Comparison of ENCODE assay signal across 8 cellular contexts in genomic region chr2:219218279-219219112, GRCh38. TPM values are rescaled to one million over a fixed set of nuclear protein-coding genes. Genes with fewer than 3 reads are reported as not detected.
DNase-seq lines count a peak whose midpoint lies in the region; ATAC-seq, FAIRE-seq and TF ChIP-seq lines count a peak whose summit lies in the region.

TSS of gene ABCB6 (minus strand) at chr2:219218958. CDS start at chr2:219218673, 285 bp downstream.

- H3K4me1 ChIP-seq in H1 (replicated peaks in 1 of 4; ENCODE audit: control insufficient read depth in 3 of 4, insufficient read depth in 4 of 4, low read length in 3 of 4): peaks cover 0 to 12% (median 6%) of the 10 kb centered on the region in 4 experiments; a peak in 3 of 7 replicates

- H3K4me3 ChIP-seq in H1 (ENCODE audit: extremely low read depth in 1 of 4, insufficient read depth in 2 of 4, low read depth in 3 of 4, low read length in 4 of 4): peak within 1 kb of the TSS; percentile 66 to 80 (median 75)

- CTCF ChIA-PET in activated CD8-positive, alpha-beta memory T cell treated with anti-CD3 and anti-CD28 coated beads, Interleukin-2, amount 10 ng/mL, durations not matched to agents 7 days and 5 days (lab: Charles Lee): interaction anchor here (1.1 to 4.7 kb wide), 12 partner anchors 11 to 77 kb away, joined by 3 to 26 read pairs (median 5); partner anchors contain the start of genes ANKZF1, ATG9A, TUBA4B and ZFAND2B
- CTCF ChIA-PET in H1 (lab: Charles Lee; ENCODE audit: partially characterized antibody): interaction anchor here (0.6 to 1.8 kb wide), 11 partner anchors 9 to 281 kb away, joined by 3 to 6 read pairs (median 3); partner anchors contain the start of gene CNPPD1

- peak; percentile 93 for TF ChIP-seq POLR2A in GM18951 (IDR thresholded peaks at IDR 0.05; ENCODE audit: extremely low read depth, insufficient read depth, insufficient read length)
- TF ChIP-seq POLR2A in H1 (IDR thresholded peaks at IDR 0.05; ENCODE audit: control extremely low read depth in 1 of 2, low read depth in 2 of 2, low read length in 2 of 2): peak in 1 of 2 experiments; percentile 93; a peak in 2 of 3 replicates

- in situ Hi-C loops in GM18951 (cut with MboI; ENCODE audit: low sequenced_read_pairs, unreplicated experiment): no loop called here

- H3K27ac Mint-ChIP-seq in activated CD8-positive, alpha-beta memory T cell treated with anti-CD3 and anti-CD28 coated beads, Interleukin-2, amount 10 ng/mL, durations not matched to agents 7 days and 5 days: peak within 1 kb of the TSS; percentile 72
- H3K27ac Mint-ChIP-seq in memory B cell: peak within 1 kb of the TSS; percentile 41

- peak within 1 kb of the TSS; percentile 76 for H3K4me3 Mint-ChIP-seq in activated CD8-positive, alpha-beta memory T cell treated with anti-CD3 and anti-CD28 coated beads, Interleukin-2, amount 10 ng/mL, durations not matched to agents 7 days and 5 days
- H3K4me3 Mint-ChIP-seq in memory B cell: peak within 1 kb of the TSS; percentile 82

- H4K20me1 ChIP-seq in H1 (replicated peaks in 1 of 2; ENCODE audit: control insufficient read depth in 1 of 2, insufficient read depth in 2 of 2, low read length in 2 of 2): peaks cover 0 to 2% of the 10 kb centered on the region in 2 experiments

- H3K36me3 ChIP-seq in H1 (ENCODE audit: control insufficient read depth in 2 of 4, insufficient read depth in 4 of 4, low read length in 3 of 4): peaks cover 12 to 43% (median 31%) of the 10 kb centered on the region in 4 experiments; a peak in 7 of 8 replicates

- H2BK120ac ChIP-seq in H1 (replicated peaks; ENCODE audit: low read depth, low read length): no peak within 1 kb of the TSS

- peak; percentile 96 for DNase-seq in AG08395 (ENCODE audit: low spot score)
- peak; percentile 88 for DNase-seq in NCI-H526 treated with DMSO at 0.1 percent for 48 hours (lab: John Stamatoyannopoulos, UW)
- peak; percentile 89 for DNase-seq in activated CD8-positive, alpha-beta memory T cell treated with anti-CD3 and anti-CD28 coated beads, Interleukin-2, amount 10 ng/mL, durations not matched to agents 7 days and 5 days
- peak in 1 of 2 experiments; percentile 92 for DNase-seq in H1 (ENCODE audit: low read depth in 1 of 2, low spot score in 2 of 2)
- DNase-seq in memory B cell (ENCODE audit: low spot score in 2 of 2): peak; percentile 79 to 84
- DNase-seq in stimulated activated CD8-positive, alpha-beta memory T cell treated with anti-CD3 and anti-CD28 coated beads, Interleukin-12 subunit alpha, Interleukin-12 subunit beta, amount 100 ng/mL, for 1 hour (ENCODE audit: low read depth): peak; percentile 73

- WGBS in H1 (ENCODE audit: extremely low coverage in 1 of 2, insufficient coverage in 1 of 2, insufficient read length in 1 of 2, insufficient replicate concordance in 2 of 2, low coverage in 1 of 2, low lambda C conversion rate in 2 of 2, missing lambda C conversion rate in 1 of 2), 2 experiments: 2% methylated on average over 65 of the region's 73 CpGs; no CpG with 5 or more reads in 1 of the 2 experiments

- H4K8ac ChIP-seq in H1 (ENCODE audit: extremely low read depth, insufficient read depth, low read length): peak within 1 kb of the TSS; percentile 95

- POLR2A ChIA-PET in H1 (lab: Charles Lee; ENCODE audit: partially characterized antibody): interaction anchor here (0.6 to 14.0 kb wide), 33 partner anchors 9 to 194 kb away, joined by 3 to 190 read pairs (median 5); partner anchors contain the start of genes ANKZF1, ATG9A, CNPPD1 and DNAJB2

- no peaks in the 10 kb centered on the region for H3K79me1 ChIP-seq in H1 (ENCODE audit: low read depth, low read length)

- H4K5ac ChIP-seq in H1 (ENCODE audit: insufficient read length, low read depth, low read length): peak within 1 kb of the TSS; percentile 96

- H3K4me2 ChIP-seq in H1 (ENCODE audit: insufficient read depth in 1 of 2, low read depth in 2 of 2, low read length in 2 of 2): peak within 1 kb of the TSS; percentile 88 to 96

- FAIRE-seq in H1 (lab: Jason Lieb, UNC): peak; percentile 13

- peak within 1 kb of the TSS; percentile 99 for H3K4ac ChIP-seq in H1 (replicated peaks; ENCODE audit: insufficient read length, low read depth, low read length)

- peak within 1 kb of the TSS; percentile 76 for H2AK5ac ChIP-seq in H1 (ENCODE audit: low read depth, low read length)

- H3K23ac ChIP-seq in H1 (ENCODE audit: insufficient read length): no peak within 1 kb of the TSS

- peak within 1 kb of the TSS; percentile 88; the same call in 1 of the 2 replicates for H2BK15ac ChIP-seq in H1 (ENCODE audit: low read length)

- peaks cover 25% of the 10 kb centered on the region for H3K4me1 Mint-ChIP-seq in activated CD8-positive, alpha-beta memory T cell treated with anti-CD3 and anti-CD28 coated beads, Interleukin-2, amount 10 ng/mL, durations not matched to agents 7 days and 5 days
- peaks cover 12% of the 10 kb centered on the region for H3K4me1 Mint-ChIP-seq in memory B cell

- TF ChIP-seq RAD21 in H1 (IDR thresholded peaks at IDR 0.05 in 1 of 2, conservative IDR thresholded peaks at IDR 0.05 in 1 of 2; ENCODE audit: low read depth in 2 of 2, low read length in 2 of 2): no peak

- ATAC-seq in HG03175 (IDR thresholded peaks at IDR 0.05; ENCODE audit: unreplicated experiment) (peak; percentile 85), memory B cell (ENCODE audit: low read depth) (peak; percentile 96)
- ATAC-seq in activated CD8-positive, alpha-beta memory T cell treated with anti-CD3 and anti-CD28 coated beads, Interleukin-2, amount 10 ng/mL, durations not matched to agents 7 days and 5 days: peak; percentile 78

- H3K18ac ChIP-seq in H1 (ENCODE audit: extremely low read depth, low read length): peak within 1 kb of the TSS; percentile 98

- no peaks in the 10 kb centered on the region for H3K9me3 ChIP-seq in H1 (ENCODE audit: insufficient read depth in 2 of 2, low read depth in 1 of 2, low read length in 1 of 2)

- peak within 1 kb of the TSS; percentile 100 for H4K91ac ChIP-seq in H1 (replicated peaks; ENCODE audit: insufficient read length, low read length)

- peak within 1 kb of the TSS; percentile 83 for H3K14ac ChIP-seq in H1 (ENCODE audit: insufficient read length)

- peak within 1 kb of the TSS; percentile 76; the same call in 1 of the 2 replicates for H3K27ac ChIP-seq in H1 (ENCODE audit: low read depth, low read length)

- H3K56ac ChIP-seq in H1 (replicated peaks; ENCODE audit: insufficient read length, low read depth, low read length): peak within 1 kb of the TSS; percentile 93

- peak within 1 kb of the TSS; percentile 74 to 93 (median 88) for H3K9ac ChIP-seq in H1 (replicated peaks in 1 of 4; ENCODE audit: extremely low read depth in 1 of 4, low read depth in 3 of 4, low read length in 3 of 4)

- H2BK12ac ChIP-seq in H1 (ENCODE audit: low read depth, low read length): peak within 1 kb of the TSS; percentile 90

- H3K27me3 Mint-ChIP-seq in activated CD8-positive, alpha-beta memory T cell treated with anti-CD3 and anti-CD28 coated beads, Interleukin-2, amount 10 ng/mL, durations not matched to agents 7 days and 5 days: no peaks in the 10 kb centered on the region
- no peaks in the 10 kb centered on the region for H3K27me3 Mint-ChIP-seq in memory B cell

- H3K9me3 Mint-ChIP-seq in activated CD8-positive, alpha-beta memory T cell treated with anti-CD3 and anti-CD28 coated beads, Interleukin-2, amount 10 ng/mL, durations not matched to agents 7 days and 5 days (ENCODE audit: low read depth): no peaks in the 10 kb centered on the region
- H3K9me3 Mint-ChIP-seq in memory B cell: no peaks in the 10 kb centered on the region

- no peak; a peak in 1 of 4 replicates for TF ChIP-seq CTCF in H1 (IDR thresholded peaks at IDR 0.05; ENCODE audit: control extremely low read depth in 1 of 3, insufficient read depth in 1 of 3, low read depth in 1 of 3, low read length in 3 of 3)

- no peaks in the 10 kb centered on the region for H3K79me2 ChIP-seq in H1 (ENCODE audit: control insufficient read depth in 1 of 2, insufficient read depth in 2 of 2, low read length in 2 of 2)

- peaks cover 14% of the 10 kb centered on the region for H3K36me3 Mint-ChIP-seq in activated CD8-positive, alpha-beta memory T cell treated with anti-CD3 and anti-CD28 coated beads, Interleukin-2, amount 10 ng/mL, durations not matched to agents 7 days and 5 days
- peaks cover 15% of the 10 kb centered on the region for H3K36me3 Mint-ChIP-seq in memory B cell

- peak within 1 kb of the TSS; percentile 75; the same call in 1 of the 2 replicates for H2AFZ ChIP-seq in H1 (ENCODE audit: low read length)

- TF ChIP-seq EP300 in H1 (IDR thresholded peaks at IDR 0.05; ENCODE audit: borderline replicate concordance in 1 of 2, low read depth in 2 of 2, low read length in 2 of 2): no peak

- H2BK20ac ChIP-seq in H1 (ENCODE audit: low read length): no peak within 1 kb of the TSS

- peaks cover 14% of the 10 kb centered on the region for H3K23me2 ChIP-seq in H1 (ENCODE audit: low read depth, low read length)

- peak within 1 kb of the TSS; percentile 97 for H2BK5ac ChIP-seq in H1 (ENCODE audit: low read depth, low read length)

- H3K27me3 ChIP-seq in H1 (replicated peaks in 1 of 4; ENCODE audit: control insufficient read depth in 3 of 4, extremely low read depth in 1 of 4, insufficient read depth in 3 of 4, low read length in 3 of 4): no peaks in the 10 kb centered on the region; a peak in 1 of 7 replicates

TF ChIP-seq in H1, 55 proteins besides CTCF, POLR2A, EP300 and RAD21 (continues in another document):
- TF ChIP-seq GTF2F1 (IDR thresholded peaks at IDR 0.05; ENCODE audit: borderline replicate concordance, low read depth, low read length) (no peak), RNF2 (IDR thresholded peaks at IDR 0.05; ENCODE audit: borderline replicate concordance, low read depth, low read length, missing control alignments, poor library complexity, severe bottlenecking) (no peak), SIX5 (IDR thresholded peaks at IDR 0.05; ENCODE audit: low read depth, low read length) (no peak), EGR1 (IDR thresholded peaks at IDR 0.05; ENCODE audit: borderline replicate concordance, low read depth, low read length) (no peak), POU5F1 (IDR thresholded peaks at IDR 0.05; ENCODE audit: low read depth, low read length) (no peak), PHF8 (conservative IDR thresholded peaks at IDR 0.05; ENCODE audit: low read depth, low read length) (peak; percentile 86), ASH2L (IDR thresholded peaks at IDR 0.05; ENCODE audit: low read length) (no peak), JUN (IDR thresholded peaks at IDR 0.05; ENCODE audit: low read depth, low read length) (no peak)

RNA-seq across cellular contexts. Expression of gene ABCB6, which starts in this region (rescaled TPM):
- total RNA-seq in activated CD8-positive, alpha-beta memory T cell treated with anti-CD3 and anti-CD28 coated beads, Interleukin-2, amount 10 ng/mL, durations not matched to agents 7 days and 5 days: 10 to 100 TPM; 12.6 to 15.2 TPM
- total RNA-seq in H1 (2021; fragmentation: NEBNext Ultra II Directional; extraction: Animal tissue kit (Norgen Biotek cat#: 25700)): 44.9 and 49.9 TPM in 2 replicates
- polyA plus RNA-seq in H1 (2011; rRNA removed): 50.6 and 65.6 TPM in 2 replicates
- polyA plus RNA-seq in H1 (2011; cell fraction: cytosol; rRNA removed): 49.8 TPM
- polyA plus RNA-seq in H1 (2011; cell fraction: nucleus; rRNA removed): 157 TPM
- 70.4 to 78.0 TPM (median 75.7 TPM) in 4 replicates for polyA plus RNA-seq in H1 (2012, experiment 1 of 2)
- polyA plus RNA-seq in H1 (2012, experiment 2 of 2): 49.9 TPM
- polyA plus RNA-seq in H1 (2013, experiment 1 of 2): 37.5 TPM
- polyA plus RNA-seq in H1 (2013, experiment 2 of 2): 34.5 TPM
- polyA minus RNA-seq in H1 (2011; rRNA and poly(A)+ RNA removed): 79.1 and 91.0 TPM in 2 replicates
- 25.9 TPM for polyA minus RNA-seq in H1 (2011; cell fraction: cytosol; rRNA and poly(A)+ RNA removed)
- polyA minus RNA-seq in H1 (2011; cell fraction: nucleus; rRNA and poly(A)+ RNA removed): 63.5 TPM
